Comparison of ENCODE assay signal across 2 cellular contexts in genomic region chr13:45436332-45436731, GRCh38.
A peak's percentile ranks its signal among the peaks of the same experiment; 100 is the strongest.
TF ChIP-seq lines count a peak whose summit lies in the region.

No MANE protein-coding gene starts in this region.

TF ChIP-seq in liver, 16 proteins besides CTCF, POLR2A, EP300 and RAD21:
- no peak for TF ChIP-seq ATF3 (IDR thresholded peaks at IDR 0.05)
- TF ChIP-seq MAX (IDR thresholded peaks at IDR 0.05): peak; percentile 19
- no peak for TF ChIP-seq NR2F2 (IDR thresholded peaks at IDR 0.05)
- TF ChIP-seq EGR1 (IDR thresholded peaks at IDR 0.05; ENCODE audit: low read depth in 2 of 2): no peak
- TF ChIP-seq YY1 (IDR thresholded peaks at IDR 0.05): peak; percentile 62
- TF ChIP-seq RXRA (IDR thresholded peaks at IDR 0.05): peak in 1 of 2 donors; percentile 57
- peak in 1 of 2 donors; percentile 47 for TF ChIP-seq HNF4A (conservative IDR thresholded peaks at IDR 0.05)
- TF ChIP-seq FOXA2 (IDR thresholded peaks at IDR 0.05): no peak
- TF ChIP-seq HNF4G (IDR thresholded peaks at IDR 0.05): no peak
- TF ChIP-seq SP1 (IDR thresholded peaks at IDR 0.05): no peak

TF ChIP-seq in HepG2, 621 proteins besides CTCF, POLR2A, EP300 and RAD21:
- no peak for TF ChIP-seq MAF1 (CRISPR knock-in tag; IDR thresholded peaks at IDR 0.05; ENCODE audit: borderline replicate concordance)
- TF ChIP-seq EZH2 (conservative IDR thresholded peaks at IDR 0.05; ENCODE audit: low read depth, low read length): no peak
- no peak for TF ChIP-seq TSC22D2 (CRISPR knock-in tag; IDR thresholded peaks at IDR 0.05; ENCODE audit: borderline replicate concordance)
- no peak for TF ChIP-seq SMAD1 (CRISPR knock-in tag; IDR thresholded peaks at IDR 0.05; ENCODE audit: borderline replicate concordance, low read depth)
- no peak for TF ChIP-seq ZNF496 (CRISPR knock-in tag; IDR thresholded peaks at IDR 0.05; ENCODE audit: insufficient replicate concordance)
- no peak for TF ChIP-seq ZBTB2 (CRISPR knock-in tag; IDR thresholded peaks at IDR 0.05; ENCODE audit: low read depth)
- TF ChIP-seq TGIF2 (CRISPR knock-in tag; IDR thresholded peaks at IDR 0.05): no peak
- no peak for TF ChIP-seq ZBTB7B (CRISPR knock-in tag; IDR thresholded peaks at IDR 0.05)
- TF ChIP-seq RFX1 (IDR thresholded peaks at IDR 0.05): no peak
- no peak for TF ChIP-seq ZNF292 (CRISPR knock-in tag; IDR thresholded peaks at IDR 0.05; ENCODE audit: borderline replicate concordance, low read depth)
- TF ChIP-seq ZBTB10 (CRISPR knock-in tag; IDR thresholded peaks at IDR 0.05; ENCODE audit: borderline replicate concordance): no peak
- TF ChIP-seq NCOA1 (CRISPR knock-in tag; IDR thresholded peaks at IDR 0.05): no peak
- TF ChIP-seq NFYB (CRISPR knock-in tag; IDR thresholded peaks at IDR 0.05): no peak
- TF ChIP-seq ZNF34 (CRISPR knock-in tag; IDR thresholded peaks at IDR 0.05; ENCODE audit: borderline replicate concordance): no peak
- TF ChIP-seq HHEX (CRISPR knock-in tag; IDR thresholded peaks at IDR 0.05): no peak
TF ChIP-seq in HepG2: peak in this region for 0.
